In genomic region chr5:138141734-138142133, GRCh38 we compare ENCODE assay signal across 22 cellular contexts. TPM values are rescaled to one million over a fixed set of nuclear protein-coding genes. Genes with fewer than 3 reads are reported as not detected.
"Had no signal": no experiment of that assay in that cellular context is flagged by ENCODE, and none has a peak within 500 bp of the region (broad histone marks: within the 10 kb centered on the region; RNA-seq: fewer than 3 reads in every experiment).

No MANE protein-coding gene starts in this region.

- DNase-seq: immature natural killer cell; left ventricle myocardium inferior; mesendoderm; naive B cell; natural killer cell; nephron progenitor cell; ovary; right lobe of liver; stimulated activated CD4-positive, alpha-beta T cell treated with anti-CD3 and anti-CD28 coated beads, Interleukin-1b, Interleukin-23, amount 100 ng/mL, for 48 hours; stimulated activated CD4-positive, alpha-beta T cell treated with anti-CD3 and anti-CD28 coated beads, Interleukin-2, amount 100 ng/mL, for 48 hours; stimulated activated CD4-positive, alpha-beta T cell treated with anti-CD3 and anti-CD28 coated beads, Interleukin-4, amount 100 ng/mL, for 4 hours; stimulated activated CD8-positive, alpha-beta memory T cell treated with anti-CD3 and anti-CD28 coated beads, Interleukin-4, amount 100 ng/mL, for 48 hours; stimulated activated naive CD4-positive, alpha-beta T cell treated with Interleukin-2 at 50 U/mL for 16 hours; stimulated activated naive CD8-positive, alpha-beta T cell treated with anti-CD3 and anti-CD28 coated beads, Interleukin-15, amount 100 ng/mL, for 72 hours; substantia nigra; uterus had no signal

- H3K36me3 ChIP-seq: left ventricle myocardium inferior, ovary, right atrium auricular region, right lobe of liver, uterus had no signal

- H3K27ac ChIP-seq: left ventricle myocardium inferior, ovary, right atrium auricular region, right lobe of liver, tibial nerve, uterus had no signal

- H3K4me3 ChIP-seq: left ventricle myocardium inferior, lung, ovary, right atrium auricular region, right lobe of liver, smooth muscle cell, tibial nerve, uterus had no signal

- H3K4me1 ChIP-seq: right lobe of liver, uterus had no signal

- H3K9me3 ChIP-seq: left ventricle myocardium inferior, ovary, right atrium auricular region, right lobe of liver, tibial nerve, uterus had no signal

- H3K4me2 ChIP-seq: smooth muscle cell had no signal

- H3K27me3 ChIP-seq: ovary, right atrium auricular region, right lobe of liver, tibial nerve, uterus had no signal

- FAIRE-seq: islet of Langerhans had no signal

- ATAC-seq: natural killer cell; right lobe of liver; stimulated activated memory B cell treated with anti-CD40 and anti-IgM and Interleukin-4, amounts not matched to agents 10 μg/mL and 1 μg/mL and 100 μg/mL, for 72 hours; stimulated activated naive CD8-positive, alpha-beta T cell treated with anti-CD3 and anti-CD28 coated beads, Interleukin-15, amount 100 ng/mL, for 72 hours had no signal

RNA-seq across cellular contexts. Expression of gene NME5, which starts 2.5 kb away (rescaled TPM):
- polyA plus RNA-seq: immature natural killer cell had no signal

RNA-seq across cellular contexts. Expression of gene WNT8A, which starts 57.9 kb away (rescaled TPM):
- polyA plus RNA-seq: immature natural killer cell, lung, ovary, smooth muscle cell had no signal
